In genomic region chr9:21684231-21684630, GRCh38 we compare ENCODE assay signal across 22 cellular contexts.
DNase-seq lines count a peak whose midpoint lies in the region; ATAC-seq and TF ChIP-seq lines count a peak whose summit lies in the region.
"Had no signal": no experiment of that assay in that cellular context is flagged by ENCODE, and none has a peak within 500 bp of the region (broad histone marks: within the 10 kb centered on the region; RNA-seq: fewer than 3 reads in every experiment).

No MANE protein-coding gene starts in this region.

- peaks cover 91% of the 10 kb centered on the region for H3F3A ChIP-seq in GM23248 (ENCODE audit: insufficient read depth)

- in situ Hi-C loops in GM23248 (cut with MboI), result no loop called here

- H4K20me1 ChIP-seq in GM23248 (ENCODE audit: insufficient read depth), result no peaks in the 10 kb centered on the region

- H3K4me1 Mint-ChIP-seq in activated naive CD8-positive, alpha-beta T cell treated with anti-CD3 and anti-CD28 coated beads, Interleukin-2, amount 50 U/mL, for 24 hours, result peaks cover 82% of the 10 kb centered on the region
- peaks cover 0 to 2% of the 10 kb centered on the region in 2 donors for H3K4me1 Mint-ChIP-seq in stimulated activated naive B cell treated with anti-CD40 and anti-IgM and Interleukin-4, amounts not matched to agents 10 μg/mL and 1 μg/mL and 100 μg/mL, for 72 hours

- no peaks in the 10 kb centered on the region for H3K9me2 ChIP-seq in GM23248 (ENCODE audit: insufficient read depth)
- H3K9me2 ChIP-seq: SK-N-SH had no signal

- H3K9me3 ChIP-seq in GM23248 (ENCODE audit: low read depth) (no peaks in the 10 kb centered on the region), mucosa of stomach (ENCODE audit: control insufficient read depth, low read length) (no peaks in the 10 kb centered on the region), psoas muscle (no peaks in the 10 kb centered on the region)
- H3K9me3 ChIP-seq: body of pancreas, heart right ventricle, SK-N-SH, thoracic aorta, vagina had no signal

- no peak for ATAC-seq in activated naive CD8-positive, alpha-beta T cell treated with anti-CD3 and anti-CD28 coated beads, Interleukin-2, amount 50 U/mL, for 24 hours
- no peak for ATAC-seq in stimulated activated naive B cell treated with anti-CD40 and anti-IgM and Interleukin-4, amounts not matched to agents 10 μg/mL and 1 μg/mL and 100 μg/mL, for 72 hours (replicated peaks)
- ATAC-seq in psoas muscle, result no peak
- ATAC-seq: body of pancreas; left lobe of liver; naive thymus-derived CD4-positive, alpha-beta T cell; stimulated activated memory B cell treated with anti-CD40 and anti-IgM and Interleukin-4, amounts not matched to agents 10 μg/mL and 1 μg/mL and 100 μg/mL, for 72 hours had no signal

- no peak for DNase-seq in GM23248
- peak; percentile 34 for DNase-seq in LoVo (ENCODE audit: low spot score)
- no peak for DNase-seq in activated naive CD8-positive, alpha-beta T cell treated with anti-CD3 and anti-CD28 coated beads, Interleukin-2, amount 50 U/mL, for 24 hours
- no peak for DNase-seq in stimulated activated naive B cell treated with anti-CD40 and anti-IgM and Interleukin-4, amounts not matched to agents 10 μg/mL and 1 μg/mL and 100 μg/mL, for 72 hours
- DNase-seq in psoas muscle, result no peak
- DNase-seq in posterior vena cava (ENCODE audit: low spot score), result no peak
- DNase-seq: erythroblast, heart right ventricle, MM.1S, NCI-H1417 treated with DMSO at 0.1 percent for 48 hours, NCI-H2107, NCI-H524 treated with DMSO at 0.1 percent for 48 hours, nucleus accumbens, SK-N-SH had no signal

- no peaks in the 10 kb centered on the region for H3K36me3 Mint-ChIP-seq in activated naive CD8-positive, alpha-beta T cell treated with anti-CD3 and anti-CD28 coated beads, Interleukin-2, amount 50 U/mL, for 24 hours (ENCODE audit: low read depth)
- H3K36me3 Mint-ChIP-seq in stimulated activated naive B cell treated with anti-CD40 and anti-IgM and Interleukin-4, amounts not matched to agents 10 μg/mL and 1 μg/mL and 100 μg/mL, for 72 hours, result no peaks in the 10 kb centered on the region
- H3K36me3 Mint-ChIP-seq: naive thymus-derived CD4-positive, alpha-beta T cell; stimulated activated memory B cell treated with anti-CD40 and anti-IgM and Interleukin-4, amounts not matched to agents 10 μg/mL and 1 μg/mL and 100 μg/mL, for 72 hours had no signal

- H3K4me3 Mint-ChIP-seq in activated naive CD8-positive, alpha-beta T cell treated with anti-CD3 and anti-CD28 coated beads, Interleukin-2, amount 50 U/mL, for 24 hours, result peak overlapping the region; percentile 58
- no peak overlapping the region for H3K4me3 Mint-ChIP-seq in stimulated activated naive B cell treated with anti-CD40 and anti-IgM and Interleukin-4, amounts not matched to agents 10 μg/mL and 1 μg/mL and 100 μg/mL, for 72 hours
- H3K4me3 Mint-ChIP-seq: activated CD4-positive, alpha-beta T cell treated with anti-CD3 and anti-CD28 coated beads for 36 hours; naive thymus-derived CD4-positive, alpha-beta T cell; stimulated activated memory B cell treated with anti-CD40 and anti-IgM and Interleukin-4, amounts not matched to agents 10 μg/mL and 1 μg/mL and 100 μg/mL, for 72 hours had no signal

- H3K9ac ChIP-seq in GM23248, result no peak overlapping the region
- peak overlapping the region; percentile 45 for H3K9ac ChIP-seq in mucosa of stomach (ENCODE audit: low read length)
- H3K9ac ChIP-seq: SK-N-SH had no signal

- H3K79me2 ChIP-seq in GM23248 (ENCODE audit: insufficient read depth), result peaks cover 5% of the 10 kb centered on the region; the same call in 1 of the 2 replicates

- intact Hi-C loops in psoas muscle (cut with DNase I), result no loop called here
- intact Hi-C loops in posterior vena cava (cut with DNase I), result no loop called here

- no peaks in the 10 kb centered on the region for H3K36me3 ChIP-seq in GM23248 (ENCODE audit: low read depth)
- no peaks in the 10 kb centered on the region for H3K36me3 ChIP-seq in mucosa of stomach (ENCODE audit: control insufficient read depth, insufficient read depth, low read length)
- H3K36me3 ChIP-seq in psoas muscle (ENCODE audit: insufficient read depth in 1 of 2, low read depth in 1 of 2), result no peaks in the 10 kb centered on the region
- H3K36me3 ChIP-seq: heart right ventricle, thoracic aorta, vagina had no signal

- TF ChIP-seq CTCF in psoas muscle (IDR thresholded peaks at IDR 0.05), result no peak

- peak overlapping the region; percentile 91 for H3K27ac Mint-ChIP-seq in activated naive CD8-positive, alpha-beta T cell treated with anti-CD3 and anti-CD28 coated beads, Interleukin-2, amount 50 U/mL, for 24 hours
- H3K27ac Mint-ChIP-seq in stimulated activated naive B cell treated with anti-CD40 and anti-IgM and Interleukin-4, amounts not matched to agents 10 μg/mL and 1 μg/mL and 100 μg/mL, for 72 hours, result no peak overlapping the region
- H3K27ac Mint-ChIP-seq: stimulated activated memory B cell treated with anti-CD40 and anti-IgM and Interleukin-4, amounts not matched to agents 10 μg/mL and 1 μg/mL and 100 μg/mL, for 72 hours had no signal

- no peaks in the 10 kb centered on the region for H3K9me3 Mint-ChIP-seq in activated naive CD8-positive, alpha-beta T cell treated with anti-CD3 and anti-CD28 coated beads, Interleukin-2, amount 50 U/mL, for 24 hours
- H3K9me3 Mint-ChIP-seq in stimulated activated naive B cell treated with anti-CD40 and anti-IgM and Interleukin-4, amounts not matched to agents 10 μg/mL and 1 μg/mL and 100 μg/mL, for 72 hours, result no peaks in the 10 kb centered on the region
- H3K9me3 Mint-ChIP-seq: naive thymus-derived CD4-positive, alpha-beta T cell; stimulated activated memory B cell treated with anti-CD40 and anti-IgM and Interleukin-4, amounts not matched to agents 10 μg/mL and 1 μg/mL and 100 μg/mL, for 72 hours had no signal

- peaks cover 99% of the 10 kb centered on the region for H3K4me1 ChIP-seq in GM23248 (ENCODE audit: insufficient read depth)
- peaks cover 55% of the 10 kb centered on the region for H3K4me1 ChIP-seq in mucosa of stomach (ENCODE audit: control insufficient read depth, insufficient read depth, low read length)
- no peaks in the 10 kb centered on the region for H3K4me1 ChIP-seq in psoas muscle
- H3K4me1 ChIP-seq: body of pancreas had no signal

- H3K4me2 ChIP-seq in GM23248 (ENCODE audit: unreplicated experiment), result no peak overlapping the region

- WGBS in GM23248 (ENCODE audit: low coverage in 1 of 2, low lambda C conversion rate in 2 of 2, missing lambda C conversion rate in 2 of 2), 2 experiments, result 82 to 85% methylated on average over 2 of the region's 2 CpGs
- WGBS in psoas muscle, 3 donors, result 66 to 82% (median 71%) methylated on average over 2 of the region's 2 CpGs

- H3K4me3 ChIP-seq in GM23248, result no peak overlapping the region
- H3K4me3 ChIP-seq in mucosa of stomach (ENCODE audit: low read length), result peak overlapping the region; percentile 4
- no peak overlapping the region for H3K4me3 ChIP-seq in psoas muscle
- H3K4me3 ChIP-seq: body of pancreas, heart right ventricle, thoracic aorta, vagina had no signal

- H2AFZ ChIP-seq in GM23248, result no peak overlapping the region

- H3K27ac ChIP-seq in GM23248, result peak overlapping the region; percentile 60
- H3K27ac ChIP-seq in psoas muscle, result no peak overlapping the region
- H3K27ac ChIP-seq: body of pancreas, heart right ventricle, thoracic aorta, vagina had no signal

- H3K27me3 ChIP-seq in GM23248 (replicated peaks; ENCODE audit: insufficient read depth) (no peaks in the 10 kb centered on the region), mucosa of stomach (ENCODE audit: control insufficient read depth, insufficient read depth, low read length) (no peaks in the 10 kb centered on the region), psoas muscle (ENCODE audit: insufficient read depth in 3 of 3, low read length in 2 of 3) (no peaks in the 10 kb centered on the region)
- H3K27me3 ChIP-seq: body of pancreas, vagina had no signal

- H3K27me3 Mint-ChIP-seq in activated naive CD8-positive, alpha-beta T cell treated with anti-CD3 and anti-CD28 coated beads, Interleukin-2, amount 50 U/mL, for 24 hours, result no peaks in the 10 kb centered on the region
- peaks cover 4 to 5% of the 10 kb centered on the region in 2 donors for H3K27me3 Mint-ChIP-seq in stimulated activated naive B cell treated with anti-CD40 and anti-IgM and Interleukin-4, amounts not matched to agents 10 μg/mL and 1 μg/mL and 100 μg/mL, for 72 hours
- H3K27me3 Mint-ChIP-seq: activated CD4-positive, alpha-beta T cell treated with anti-CD3 and anti-CD28 coated beads for 36 hours; naive thymus-derived CD4-positive, alpha-beta T cell; stimulated activated memory B cell treated with anti-CD40 and anti-IgM and Interleukin-4, amounts not matched to agents 10 μg/mL and 1 μg/mL and 100 μg/mL, for 72 hours had no signal
